ENCODE assay signal across 16 cellular contexts in the genomic region with DNA sequence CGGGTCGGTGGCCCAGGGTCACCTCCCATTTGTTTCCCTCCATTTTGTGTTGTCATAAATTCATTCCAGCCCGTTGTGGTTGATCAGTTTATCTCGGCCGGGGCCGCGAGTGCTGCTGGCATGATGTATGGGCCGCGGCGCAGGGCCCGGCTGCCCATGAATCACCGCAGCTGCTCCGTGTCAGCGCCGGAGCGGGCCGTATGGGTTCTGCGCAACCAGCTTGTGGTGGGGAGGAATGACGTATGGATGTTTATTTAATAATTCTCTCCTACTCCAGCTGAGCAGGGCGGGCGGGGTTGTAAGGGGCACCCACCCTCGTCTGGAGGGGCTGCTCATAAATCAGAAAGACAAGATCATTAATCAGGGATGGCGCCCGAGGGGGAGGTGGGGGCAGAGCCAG. TPM values are rescaled to one million over a fixed set of nuclear protein-coding genes. Genes with fewer than 3 reads are reported as not detected.
A peak's percentile ranks its signal among the peaks of the same experiment; 100 is the strongest.
DNase-seq lines count a peak whose midpoint lies in the region; ATAC-seq and TF ChIP-seq lines count a peak whose summit lies in the region.
"Had no signal": no experiment of that assay in that cellular context is flagged by ENCODE, and none has a peak within 500 bp of the region (broad histone marks: within the 10 kb centered on the region; RNA-seq: fewer than 3 reads in every experiment).

No MANE protein-coding gene starts in this region.

- peaks cover 40% of the 10 kb centered on the region for H3K36me3 Mint-ChIP-seq in neural progenitor cell

- H3F3A ChIP-seq in neural progenitor cell (ENCODE audit: low read depth), result peaks cover 23% of the 10 kb centered on the region

- H3K36me3 ChIP-seq in duodenal mucosa (ENCODE audit: control insufficient read depth in 1 of 2, insufficient read depth in 2 of 2, low read length in 2 of 2) (peaks cover 41 to 93% of the 10 kb centered on the region in 2 donors), tibial artery (peaks cover 52 to 100% (median 99%) of the 10 kb centered on the region in 3 donors), neural progenitor cell (no peaks in the 10 kb centered on the region)

- DNase-seq in SHP77 (lab: John Stamatoyannopoulos, UW), result peak; percentile 78 to 87
- peak; percentile 95 for DNase-seq in myocyte (ENCODE audit: low read depth)
- DNase-seq in tibial artery, result no peak
- DNase-seq in kidney tubule cell (ENCODE audit: low spot score), result no peak
- no peak for DNase-seq in neural progenitor cell (ENCODE audit: low spot score)
- DNase-seq: activated B cell treated with CpG ODN at 0.5 μM for 24 hours; activated naive CD4-positive, alpha-beta T cell; DMS53; endodermal cell; islet precursor cell; NCI-H526 treated with DMSO at 0.1 percent for 48 hours; T-helper 1 cell had no signal

- intact Hi-C loops in tibial artery (cut with DNase I; ENCODE audit: low total_unique reads), result no loop called here

- H3K4me3 ChIP-seq in duodenal mucosa (ENCODE audit: low read depth in 1 of 2, low read length in 2 of 2) (no peak overlapping the region), tibial artery (no peak overlapping the region), neural progenitor cell (no peak overlapping the region)

- H3K27me3 ChIP-seq in duodenal mucosa (ENCODE audit: control insufficient read depth in 1 of 2, insufficient read depth in 2 of 2, low read length in 2 of 2) (no peaks in the 10 kb centered on the region), tibial artery (no peaks in the 10 kb centered on the region), neural progenitor cell (no peaks in the 10 kb centered on the region)

- TF ChIP-seq CTCF in tibial artery (IDR thresholded peaks at IDR 0.05) (no peak), neural progenitor cell (IDR thresholded peaks at IDR 0.05) (no peak)

- H3K9me3 ChIP-seq in duodenal mucosa (ENCODE audit: control insufficient read depth in 1 of 2, low read length in 2 of 2), result no peaks in the 10 kb centered on the region
- no peaks in the 10 kb centered on the region for H3K9me3 ChIP-seq in tibial artery
- H3K9me3 ChIP-seq in neural progenitor cell (ENCODE audit: low read depth), result no peaks in the 10 kb centered on the region

- peaks cover 63 to 67% of the 10 kb centered on the region in 2 donors for H3K4me1 ChIP-seq in duodenal mucosa (ENCODE audit: control insufficient read depth in 1 of 2, insufficient read depth in 2 of 2, low read length in 2 of 2)
- peaks cover 0 to 27% (median 3%) of the 10 kb centered on the region in 4 donors for H3K4me1 ChIP-seq in tibial artery
- peaks cover 19% of the 10 kb centered on the region for H3K4me1 ChIP-seq in neural progenitor cell

- H3K79me2 ChIP-seq in neural progenitor cell (ENCODE audit: low read depth), result peaks cover 7% of the 10 kb centered on the region

- no peak overlapping the region for H2AFZ ChIP-seq in neural progenitor cell (replicated peaks)

- ATAC-seq in HG03342 (IDR thresholded peaks at IDR 0.05; ENCODE audit: unreplicated experiment), result no peak

- peaks cover 36% of the 10 kb centered on the region for H3K4me1 Mint-ChIP-seq in neural progenitor cell
- H3K4me1 Mint-ChIP-seq: activated B cell treated with CpG ODN at 0.5 μM for 24 hours had no signal

- no peak overlapping the region for H3K4me2 ChIP-seq in neural progenitor cell

- H3K27ac ChIP-seq in duodenal mucosa (ENCODE audit: low read depth, low read length) (peak overlapping the region; percentile 80), temporal lobe (ENCODE audit: low read depth, low read length) (peak overlapping the region; percentile 93), tibial artery (peak overlapping the region in 1 of 2 donors; percentile 8), neural progenitor cell (no peak overlapping the region)
- H3K27ac ChIP-seq: C4-2B had no signal

- H4K20me1 ChIP-seq in neural progenitor cell (ENCODE audit: low read depth), result peaks cover 77% of the 10 kb centered on the region

- no peak overlapping the region for H3K27ac Mint-ChIP-seq in neural progenitor cell
- H3K27ac Mint-ChIP-seq: activated B cell treated with CpG ODN at 0.5 μM for 24 hours, endodermal cell had no signal

- peak overlapping the region in 1 of 2 donors; percentile 49 for H3K9ac ChIP-seq in duodenal mucosa (ENCODE audit: low read depth in 1 of 2, low read length in 2 of 2)
- H3K9ac ChIP-seq in neural progenitor cell, result no peak overlapping the region

- H3K4me3 Mint-ChIP-seq in neural progenitor cell, result no peak overlapping the region
- H3K4me3 Mint-ChIP-seq: activated B cell treated with CpG ODN at 0.5 μM for 24 hours, endodermal cell had no signal

- peaks cover 10% of the 10 kb centered on the region for H3K27me3 Mint-ChIP-seq in neural progenitor cell (ENCODE audit: insufficient read depth, low read depth)
- H3K27me3 Mint-ChIP-seq: activated B cell treated with CpG ODN at 0.5 μM for 24 hours had no signal

- H3K9me3 Mint-ChIP-seq in neural progenitor cell, result no peaks in the 10 kb centered on the region
- H3K9me3 Mint-ChIP-seq: activated B cell treated with CpG ODN at 0.5 μM for 24 hours, endodermal cell had no signal

RNA-seq across cellular contexts. Expression of a gene that starts 28.0 kb away (rescaled TPM):
- 20.8 and 25.5 TPM in 2 replicates for total RNA-seq in myocyte
- 13.6 TPM for polyA plus RNA-seq in myocyte (2012)
- 2.0 TPM for total RNA-seq in temporal lobe
- 5.0 and 6.7 TPM in 2 replicates for total RNA-seq in neural progenitor cell (ENCODE audit: low replicate concordance)

RNA-seq across cellular contexts. Expression of a gene that starts 28.2 kb away (rescaled TPM):
- total RNA-seq in myocyte, result 7.0 and 13.9 TPM in 2 replicates
- 0.78 TPM for polyA plus RNA-seq in myocyte (2012)
- total RNA-seq in temporal lobe, result 3.2 TPM
- total RNA-seq in neural progenitor cell (ENCODE audit: low replicate concordance), result 3.6 and 11.4 TPM in 2 replicates

Comparison
In these comparisons a context has a peak if more than half of its experiments do, and no peak if none do; other contexts are left out.
1. DNase-seq: peak in SHP77 (2 of 2) and myocyte (single experiment); none in tibial artery (0 of 2), kidney tubule cell (single experiment) and neural progenitor cell (single experiment).